ENCODE assay signal across 10 cellular contexts in the genomic region with DNA sequence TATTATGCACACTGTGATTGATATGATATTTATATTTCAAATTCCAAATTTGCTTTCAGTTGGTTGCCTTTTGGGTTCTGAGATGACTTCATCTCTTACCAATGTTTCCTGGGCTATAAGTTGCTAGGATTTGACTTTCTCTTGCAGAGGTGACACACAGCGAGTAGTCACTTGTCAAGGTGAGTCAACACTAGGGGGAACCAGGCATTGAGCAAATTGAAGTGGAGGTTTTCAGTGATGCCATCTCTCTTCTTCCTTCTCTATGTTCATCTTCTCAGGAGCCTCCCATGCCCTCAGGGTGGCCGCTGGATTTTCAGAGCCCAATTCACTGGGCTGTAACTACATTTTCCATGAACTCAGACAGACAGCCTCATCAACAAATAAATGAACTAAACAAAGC. TPM values are rescaled to one million over a fixed set of nuclear protein-coding genes. Genes with fewer than 3 reads are reported as not detected.
DNase-seq lines count a peak whose midpoint lies in the region; ATAC-seq lines count a peak whose summit lies in the region.
"Had no signal": no experiment of that assay in that cellular context is flagged by ENCODE, and none has a peak within 500 bp of the region (broad histone marks: within the 10 kb centered on the region; RNA-seq: fewer than 3 reads in every experiment).

No MANE protein-coding gene starts in this region.

- no peaks in the 10 kb centered on the region for H3K27me3 ChIP-seq in MG63

- no peak overlapping the region for H3K4me3 ChIP-seq in MG63

- H3K9me3 Mint-ChIP-seq in activated CD8-positive, alpha-beta memory T cell treated with anti-CD3 and anti-CD28 coated beads, Interleukin-2, amount 10 ng/mL, durations not matched to agents 7 days and 5 days (ENCODE audit: low read depth) = no peaks in the 10 kb centered on the region
- H3K9me3 Mint-ChIP-seq in activated naive CD8-positive, alpha-beta T cell treated with anti-CD3 and anti-CD28 coated beads for 36 hours = peaks cover 3% of the 10 kb centered on the region

- H3K9me3 ChIP-seq in MG63 = no peaks in the 10 kb centered on the region

- H3K36me3 ChIP-seq in MG63 = no peaks in the 10 kb centered on the region

- peak; percentile 49 for ATAC-seq in activated CD8-positive, alpha-beta memory T cell treated with anti-CD3 and anti-CD28 coated beads, Interleukin-2, amount 10 ng/mL, durations not matched to agents 7 days and 5 days
- ATAC-seq in GM18520 (IDR thresholded peaks at IDR 0.05; ENCODE audit: unreplicated experiment) (no peak), GM18519 (IDR thresholded peaks at IDR 0.05; ENCODE audit: low FRiP score, unreplicated experiment) (no peak), GM18873 (IDR thresholded peaks at IDR 0.05; ENCODE audit: low FRiP score, unreplicated experiment) (no peak)

- no peak overlapping the region for H3K27ac Mint-ChIP-seq in activated CD8-positive, alpha-beta memory T cell treated with anti-CD3 and anti-CD28 coated beads, Interleukin-2, amount 10 ng/mL, durations not matched to agents 7 days and 5 days
- peak overlapping the region; percentile 55 for H3K27ac Mint-ChIP-seq in activated naive CD8-positive, alpha-beta T cell treated with anti-CD3 and anti-CD28 coated beads for 36 hours

- H3K4me3 Mint-ChIP-seq in activated CD8-positive, alpha-beta memory T cell treated with anti-CD3 and anti-CD28 coated beads, Interleukin-2, amount 10 ng/mL, durations not matched to agents 7 days and 5 days = no peak overlapping the region
- H3K4me3 Mint-ChIP-seq in activated naive CD8-positive, alpha-beta T cell treated with anti-CD3 and anti-CD28 coated beads for 36 hours = no peak overlapping the region

- CTCF ChIA-PET in activated CD8-positive, alpha-beta memory T cell treated with anti-CD3 and anti-CD28 coated beads, Interleukin-2, amount 10 ng/mL, durations not matched to agents 7 days and 5 days (lab: Charles Lee) = interaction anchor here (1.2 to 1.5 kb wide), 2 partner anchors 9 to 66 kb away, joined by 3 read pairs; no protein-coding TSS in a partner anchor

- peaks cover 4% of the 10 kb centered on the region for H3K27me3 Mint-ChIP-seq in activated CD8-positive, alpha-beta memory T cell treated with anti-CD3 and anti-CD28 coated beads, Interleukin-2, amount 10 ng/mL, durations not matched to agents 7 days and 5 days
- H3K27me3 Mint-ChIP-seq in activated naive CD8-positive, alpha-beta T cell treated with anti-CD3 and anti-CD28 coated beads for 36 hours = no peaks in the 10 kb centered on the region

- peaks cover 2% of the 10 kb centered on the region for H3K36me3 Mint-ChIP-seq in activated CD8-positive, alpha-beta memory T cell treated with anti-CD3 and anti-CD28 coated beads, Interleukin-2, amount 10 ng/mL, durations not matched to agents 7 days and 5 days
- H3K36me3 Mint-ChIP-seq in activated naive CD8-positive, alpha-beta T cell treated with anti-CD3 and anti-CD28 coated beads for 36 hours = no peaks in the 10 kb centered on the region

- peak; percentile 47 for DNase-seq in activated CD8-positive, alpha-beta memory T cell treated with anti-CD3 and anti-CD28 coated beads, Interleukin-2, amount 10 ng/mL, durations not matched to agents 7 days and 5 days
- no peak for DNase-seq in activated CD8-positive, alpha-beta memory T cell treated with anti-CD3 and anti-CD28 coated beads for 24 hours
- peak; percentile 61 for DNase-seq in MG63
- peak; percentile 31 for DNase-seq in activated naive CD8-positive, alpha-beta T cell treated with anti-CD3 and anti-CD28 coated beads for 36 hours
- DNase-seq in stimulated activated CD4-positive, alpha-beta T cell treated with anti-CD3 and anti-CD28 coated beads, Interleukin-4, amount 100 ng/mL, for 24 hours = peak; percentile 60
- DNase-seq: C1 segment of cervical spinal cord had no signal

- H3K4me1 Mint-ChIP-seq in activated CD8-positive, alpha-beta memory T cell treated with anti-CD3 and anti-CD28 coated beads, Interleukin-2, amount 10 ng/mL, durations not matched to agents 7 days and 5 days = peaks cover 33% of the 10 kb centered on the region
- H3K4me1 Mint-ChIP-seq in activated naive CD8-positive, alpha-beta T cell treated with anti-CD3 and anti-CD28 coated beads for 36 hours = peaks cover 54% of the 10 kb centered on the region

RNA-seq across cellular contexts. Expression of a gene that starts 6.0 kb away (rescaled TPM):
- 10 to 100 TPM; 19.9 to 25.6 TPM for total RNA-seq in activated CD8-positive, alpha-beta memory T cell treated with anti-CD3 and anti-CD28 coated beads, Interleukin-2, amount 10 ng/mL, durations not matched to agents 7 days and 5 days
- total RNA-seq in MG63 (2014; rRNA removed; shearing (Covaris generic); ENCODE audit: low replicate concordance) = 38.8 and 46.3 TPM in 2 replicates
- total RNA-seq in activated naive CD8-positive, alpha-beta T cell treated with anti-CD3 and anti-CD28 coated beads for 36 hours = 10 to 100 TPM; 23.7 to 26.2 TPM

RNA-seq across cellular contexts. Expression of a gene that starts 38.9 kb away (rescaled TPM):
- not detected for total RNA-seq in activated CD8-positive, alpha-beta memory T cell treated with anti-CD3 and anti-CD28 coated beads, Interleukin-2, amount 10 ng/mL, durations not matched to agents 7 days and 5 days
- not detected in 2 replicates for total RNA-seq in MG63 (2014; rRNA removed; shearing (Covaris generic); ENCODE audit: low replicate concordance)
- not detected for total RNA-seq in activated naive CD8-positive, alpha-beta T cell treated with anti-CD3 and anti-CD28 coated beads for 36 hours
- total RNA-seq: omental fat pad had no signal
